Comparison of ENCODE assay signal across 21 cellular contexts in the genomic region with DNA sequence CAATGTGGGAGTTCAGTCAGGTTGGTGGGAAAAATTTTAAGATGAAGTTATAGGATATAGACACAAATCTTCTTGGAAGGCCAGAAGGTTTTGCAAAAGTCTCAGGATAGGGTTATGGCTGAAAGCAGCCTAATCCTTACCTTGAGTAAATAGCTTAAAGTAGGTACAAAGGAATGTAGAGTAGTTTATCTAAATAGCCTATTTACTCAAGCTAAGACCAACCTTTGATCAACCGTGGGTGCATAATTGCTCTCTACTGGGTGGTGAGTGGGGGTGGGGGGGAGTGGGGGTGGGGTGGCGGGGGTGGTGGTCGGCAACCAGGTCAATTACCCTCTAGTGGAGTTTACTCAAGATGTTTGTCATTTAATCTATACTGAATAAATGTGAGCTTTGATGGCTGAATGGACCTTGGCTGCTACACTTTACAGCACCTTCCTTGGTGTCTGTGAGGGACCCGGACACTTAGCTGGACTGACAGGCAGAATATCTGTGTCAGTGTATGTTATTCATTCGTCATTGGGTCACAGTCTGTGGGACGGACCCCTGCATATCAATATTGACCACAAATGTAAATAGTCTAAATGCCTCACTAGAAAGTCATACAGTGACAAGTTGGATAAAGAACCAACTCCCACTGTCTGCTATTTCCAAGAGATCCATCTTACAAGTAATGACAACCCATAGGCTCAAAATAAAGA.
"Had no signal": no experiment of that assay in that cellular context is flagged by ENCODE, and none has a peak within 500 bp of the region (broad histone marks: within the 10 kb centered on the region; RNA-seq: fewer than 3 reads in every experiment).

No MANE protein-coding gene starts in this region.

- H3K4me3 ChIP-seq: body of pancreas, coronary artery, mucosa of descending colon, right atrium auricular region, skin epidermis, transverse colon had no signal

- ATAC-seq: activated naive CD4-positive, alpha-beta T cell treated with anti-CD3 and anti-CD28 coated beads, Interleukin-2, amount 50 U/mL, for 72 hours; activated T-cell treated with anti-CD3 and anti-CD28 coated beads, Interleukin-2, amount 50 U/mL, for 4 hours; body of pancreas; foreskin keratinocyte; left lobe of liver; mucosa of descending colon had no signal

- H3K36me3 ChIP-seq: right atrium auricular region, transverse colon had no signal

- H3K27ac ChIP-seq: body of pancreas, coronary artery, foreskin keratinocyte, right atrium auricular region, skin epidermis, transverse colon had no signal

- H3K4me1 ChIP-seq: body of pancreas, foreskin keratinocyte, right atrium auricular region, transverse colon had no signal

- H3K9me3 ChIP-seq: body of pancreas, mucosa of descending colon, right atrium auricular region, transverse colon had no signal

- H3K27me3 ChIP-seq: body of pancreas, foreskin keratinocyte, right atrium auricular region, transverse colon had no signal

- DNase-seq: activated CD4-positive, alpha-beta memory T cell treated with anti-CD3 and anti-CD28 coated beads for 36 hours; activated CD4-positive, CD25-positive, alpha-beta regulatory T cell treated with anti-CD3 and anti-CD28 coated beads, Interleukin-2, amount 50 U/mL, for 72 hours; activated effector memory CD4-positive, alpha-beta T cell treated with Interleukin-2 at 50 U/mL for 16 hours; activated T-cell treated with anti-CD3 and anti-CD28 coated beads, Interleukin-2, amount 50 U/mL, for 4 hours; body of pancreas; central memory CD4-positive, alpha-beta T cell; effector CD4-positive, alpha-beta T cell; foreskin keratinocyte; mammary epithelial cell; mucosa of descending colon; occipital lobe; stimulated activated CD4-positive, alpha-beta T cell treated with anti-CD3 and anti-CD28 coated beads, Interleukin-4, amount 100 ng/mL, for 24 hours; stimulated activated naive CD4-positive, alpha-beta T cell treated with Interleukin-2 at 50 U/mL for 16 hours; substantia nigra; T-helper 9 cell; transverse colon had no signal
